Comparison of ENCODE assay signal across 25 cellular contexts in the genomic region with DNA sequence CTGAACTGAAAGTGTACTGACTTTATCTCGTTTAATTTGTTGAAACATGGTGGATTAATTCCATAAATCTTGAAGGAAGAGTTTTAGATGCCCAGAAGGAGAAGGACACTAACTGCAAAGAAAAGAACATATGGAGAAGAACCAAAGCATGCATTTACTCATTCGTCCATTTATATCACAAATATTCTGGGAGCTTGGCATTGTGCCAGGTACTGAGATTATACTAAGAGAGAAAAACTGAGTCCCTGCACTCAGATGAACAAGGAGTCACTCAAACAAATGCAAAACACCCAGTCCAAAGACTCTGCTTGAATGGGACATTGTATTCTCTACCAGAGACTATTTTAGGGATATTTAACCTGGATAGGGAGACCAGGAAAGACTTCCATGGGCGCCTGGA.
"Had no signal": no experiment of that assay in that cellular context is flagged by ENCODE, and none has a peak within 500 bp of the region (broad histone marks: within the 10 kb centered on the region; RNA-seq: fewer than 3 reads in every experiment).

No MANE protein-coding gene starts in this region.

- H3K4me3 Mint-ChIP-seq: immature natural killer cell, mesothelial cell of epicardium, naive B cell had no signal

- H3K4me1 ChIP-seq: foreskin keratinocyte, gastroesophageal sphincter, left lung, lower lobe of right lung had no signal

- H3K4me2 ChIP-seq: hepatocyte had no signal

- H3K27me3 ChIP-seq: esophagus muscularis mucosa, foreskin keratinocyte, gastroesophageal sphincter, hepatocyte had no signal

- H2AFZ ChIP-seq: hepatocyte had no signal

- H3K9me3 ChIP-seq: esophagus muscularis mucosa, gastroesophageal sphincter, heart left ventricle, left lung, lower lobe of right lung, mucosa of descending colon had no signal

- H3K9me3 Mint-ChIP-seq: immature natural killer cell, mesothelial cell of epicardium had no signal

- H3K27ac ChIP-seq: coronary artery, esophagus muscularis mucosa, foreskin keratinocyte, gastroesophageal sphincter, heart left ventricle, hepatocyte, left lung, lower lobe of right lung had no signal

- H3K36me3 ChIP-seq: esophagus muscularis mucosa, gastroesophageal sphincter, heart left ventricle, left lung, lower lobe of right lung had no signal

- FAIRE-seq: colon, endothelial cell of umbilical vein, frontal cortex, islet of Langerhans, keratinocyte had no signal

- H3K27ac Mint-ChIP-seq: immature natural killer cell, mesothelial cell of epicardium, naive B cell had no signal

- H3K36me3 Mint-ChIP-seq: immature natural killer cell, mesothelial cell of epicardium, naive B cell had no signal

- H3K4me1 Mint-ChIP-seq: immature natural killer cell, naive B cell had no signal

- H3K4me3 ChIP-seq: coronary artery, dorsolateral prefrontal cortex, esophagus muscularis mucosa, gastroesophageal sphincter, heart left ventricle, hepatocyte, left lung, lower lobe of right lung, mucosa of descending colon had no signal

- ATAC-seq: foreskin keratinocyte, gastroesophageal sphincter, heart left ventricle, left cardiac atrium, left lung, left ventricle myocardium superior, lower lobe of right lung, mucosa of descending colon had no signal

- DNase-seq: dermis blood vessel endothelial cell; effector CD4-positive, alpha-beta T cell; effector memory CD4-positive, alpha-beta T cell; foreskin keratinocyte; heart left ventricle; hypothalamus; immature natural killer cell; left cardiac atrium; left lung; left ventricle myocardium superior; lower lobe of right lung; mesenchymal stem cell; mucosa of descending colon; naive B cell had no signal

- H3K79me2 ChIP-seq: hepatocyte had no signal
